ENCODE assay signal across 8 cellular contexts in genomic region chr4:183659919-183660318, GRCh38. TPM values are rescaled to one million over a fixed set of nuclear protein-coding genes. Genes with fewer than 3 reads are reported as not detected.
A peak's percentile ranks its signal among the peaks of the same experiment; 100 is the strongest.
DNase-seq lines count a peak whose midpoint lies in the region; ATAC-seq and TF ChIP-seq lines count a peak whose summit lies in the region.

No MANE protein-coding gene starts in this region.

- H3K36me3 ChIP-seq in heart right ventricle, result peaks cover 0 to 32% (median 0%) of the 10 kb centered on the region in 9 donors
- peaks cover 0 to 9% of the 10 kb centered on the region in 2 donors for H3K36me3 ChIP-seq in left lung
- peaks cover 0 to 13% (median 0%) of the 10 kb centered on the region in 3 donors for H3K36me3 ChIP-seq in tibial artery

- H3K4me1 Mint-ChIP-seq in activated naive CD8-positive, alpha-beta T cell treated with anti-CD3 and anti-CD28 coated beads, Interleukin-2, amount 10 ng/mL, durations not matched to agents 7 days and 5 days, result peaks cover 29% of the 10 kb centered on the region

- H3K9me3 Mint-ChIP-seq in activated naive CD8-positive, alpha-beta T cell treated with anti-CD3 and anti-CD28 coated beads, Interleukin-2, amount 10 ng/mL, durations not matched to agents 7 days and 5 days, result no peaks in the 10 kb centered on the region

- H3K27me3 ChIP-seq in heart right ventricle (no peaks in the 10 kb centered on the region), left lung (no peaks in the 10 kb centered on the region), tibial artery (no peaks in the 10 kb centered on the region)

- H3K9me3 ChIP-seq in heart right ventricle (no peaks in the 10 kb centered on the region), left lung (no peaks in the 10 kb centered on the region), tibial artery (no peaks in the 10 kb centered on the region)

- H3K27ac ChIP-seq in heart right ventricle (peak overlapping the region in 9 of 10 donors; percentile 52 to 98 (median 89)), left lung (peak overlapping the region; percentile 85 to 90), tibial artery (peak overlapping the region; percentile 90 to 92)

- peak overlapping the region; percentile 91 for H3K27ac Mint-ChIP-seq in activated naive CD8-positive, alpha-beta T cell treated with anti-CD3 and anti-CD28 coated beads, Interleukin-2, amount 10 ng/mL, durations not matched to agents 7 days and 5 days

- no peak for ATAC-seq in heart right ventricle
- ATAC-seq in left ventricle myocardium superior, result no peak
- ATAC-seq in activated naive CD8-positive, alpha-beta T cell treated with anti-CD3 and anti-CD28 coated beads, Interleukin-2, amount 10 ng/mL, durations not matched to agents 7 days and 5 days (ENCODE audit: low read depth), result no peak
- no peak for ATAC-seq in left lung

- DNase-seq in heart right ventricle (no peak), left ventricle myocardium superior (no peak), left lung (no peak), tibial artery (no peak), cerebellar nuclear complex (lab: John Stamatoyannopoulos, UW) (no peak), GM13977 (ENCODE audit: low spot score) (no peak)
- no peak for DNase-seq in activated naive CD8-positive, alpha-beta T cell treated with anti-CD3 and anti-CD28 coated beads, Interleukin-2, amount 10 ng/mL, durations not matched to agents 7 days and 5 days
- no peak for DNase-seq in activated effector memory CD4-positive, alpha-beta T cell treated with Interleukin-2 at 50 U/mL for 16 hours

- H3K4me3 ChIP-seq in heart right ventricle (peak overlapping the region; percentile 42 to 98 (median 82)), left lung (peak overlapping the region; percentile 63 to 74), tibial artery (peak overlapping the region; percentile 70 to 82)

- peaks cover 3 to 33% (median 22%) of the 10 kb centered on the region in 9 donors for H3K4me1 ChIP-seq in heart right ventricle
- H3K4me1 ChIP-seq in left lung, result peaks cover 7 to 35% of the 10 kb centered on the region in 2 donors
- peaks cover 0 to 36% (median 21%) of the 10 kb centered on the region in 4 donors for H3K4me1 ChIP-seq in tibial artery

- 4 to 7% methylated on average over 10 of the region's 10 CpGs for WGBS in heart right ventricle, 2 donors

- in situ Hi-C loops in GM13977 (cut with MboI; ENCODE audit: low pct_unique_long_range_greater_than_20kb, low sequenced_read_pairs, unreplicated experiment), result no loop called here

- POLR2A ChIA-PET in activated naive CD8-positive, alpha-beta T cell treated with anti-CD3 and anti-CD28 coated beads, Interleukin-2, amount 10 ng/mL, durations not matched to agents 7 days and 5 days (lab: Charles Lee), result interaction anchor here (0.8 to 2.1 kb wide), 3 partner anchors 13 to 155 kb away, joined by 4 to 14 read pairs (median 5); partner anchors contain the start of gene ING2

- TF ChIP-seq CTCF in heart right ventricle (IDR thresholded peaks at IDR 0.05), result no peak
- no peak for TF ChIP-seq CTCF in left lung (IDR thresholded peaks at IDR 0.05)
- TF ChIP-seq CTCF in tibial artery (IDR thresholded peaks at IDR 0.05), result no peak
- no peak for TF ChIP-seq CTCF in GM13977 (IDR thresholded peaks at IDR 0.05; ENCODE audit: extremely low read depth, insufficient read depth, missing control alignments)

- H3K27me3 Mint-ChIP-seq in activated naive CD8-positive, alpha-beta T cell treated with anti-CD3 and anti-CD28 coated beads, Interleukin-2, amount 10 ng/mL, durations not matched to agents 7 days and 5 days, result no peaks in the 10 kb centered on the region

- peaks cover 4% of the 10 kb centered on the region for H3K36me3 Mint-ChIP-seq in activated naive CD8-positive, alpha-beta T cell treated with anti-CD3 and anti-CD28 coated beads, Interleukin-2, amount 10 ng/mL, durations not matched to agents 7 days and 5 days

- H3K4me3 Mint-ChIP-seq in activated naive CD8-positive, alpha-beta T cell treated with anti-CD3 and anti-CD28 coated beads, Interleukin-2, amount 10 ng/mL, durations not matched to agents 7 days and 5 days, result peak overlapping the region; percentile 98

- intact Hi-C loops in heart right ventricle (cut with DNase I) (loop anchor here in 8 of 10 donors (2.0 to 10.0 kb wide), 4 partner anchors 155 to 185 kb away; partner anchors contain the start of gene ING2 (in 2 of the 8)), left ventricle myocardium superior (cut with micrococcal nuclease) (no loop called here), left lung (cut with DNase I) (no loop called here), tibial artery (cut with DNase I; ENCODE audit: low total_unique reads) (loop anchor here (2.0 to 10.0 kb wide), 3 partner anchors 155 to 215 kb away; partner anchors contain the start of genes CDKN2AIP and ING2)

RNA-seq across cellular contexts. Expression of gene TRAPPC11, which starts 0.8 kb away (rescaled TPM):
- total RNA-seq in heart right ventricle, result 10 to 100 TPM; 15.3 to 24.1 (median 19.6) TPM
- 10 to 100 TPM in 1 of 2 donors, 1 to 10 TPM in 1; 8.0 to 17.3 TPM for polyA plus RNA-seq in heart right ventricle
- total RNA-seq in left ventricle myocardium superior, result 17.0 TPM
- 10 to 100 TPM; 33.0 to 34.6 TPM for total RNA-seq in activated naive CD8-positive, alpha-beta T cell treated with anti-CD3 and anti-CD28 coated beads, Interleukin-2, amount 10 ng/mL, durations not matched to agents 7 days and 5 days
- total RNA-seq in left lung, result 10 to 100 TPM; 29.5 to 36.4 TPM

RNA-seq across cellular contexts. Expression of gene RWDD4, which starts 0.9 kb away (rescaled TPM):
- total RNA-seq in heart right ventricle, result 10 to 100 TPM; 13.7 to 17.8 (median 15.2) TPM
- polyA plus RNA-seq in heart right ventricle, result 10 to 100 TPM in 1 of 2 donors, 1 to 10 TPM in 1; 6.9 to 12.9 TPM
- total RNA-seq in left ventricle myocardium superior, result 17.9 TPM
- total RNA-seq in activated naive CD8-positive, alpha-beta T cell treated with anti-CD3 and anti-CD28 coated beads, Interleukin-2, amount 10 ng/mL, durations not matched to agents 7 days and 5 days, result 10 to 100 TPM; 13.9 to 14.1 TPM
- 10 to 100 TPM; 15.4 to 17.7 TPM for total RNA-seq in left lung

Comparison
In these comparisons a context has a peak if more than half of its experiments do, and no peak if none do; other contexts are left out.
1. intact Hi-C loops: an anchor here in heart right ventricle (2.0 to 10.0 kb wide) and tibial artery (2.0 to 10.0 kb wide); none called in left ventricle myocardium superior and left lung.